ENCODE assay signal across 22 cellular contexts in genomic region chr16:60419859-60420258, GRCh38.
"Had no signal": no experiment of that assay in that cellular context is flagged by ENCODE, and none has a peak within 500 bp of the region (broad histone marks: within the 10 kb centered on the region; RNA-seq: fewer than 3 reads in every experiment).

No MANE protein-coding gene starts in this region.

- H3K4me3 ChIP-seq: left ventricle myocardium inferior, lung, mucosa of descending colon, spleen, tibial artery, upper lobe of left lung, uterus had no signal

- H3K4me3 Mint-ChIP-seq: dendritic cell treated with granulocyte-macrophage colony-stimulating factor and Interleukin-4, amounts not matched to agents 40 ng/mL and 50 ng/mL, for 4 days; effector memory CD8-positive, alpha-beta T cell; naive thymus-derived CD8-positive, alpha-beta T cell; stimulated activated memory B cell treated with anti-CD40 and anti-IgM and Interleukin-4, amounts not matched to agents 10 μg/mL and 1 μg/mL and 100 μg/mL, for 72 hours; stimulated activated naive CD8-positive, alpha-beta T cell treated with anti-CD3 and anti-CD28 coated beads, Interleukin-15, Interleukin-2, amounts not matched to agents 100 ng/mL and 50 ng/mL, for 24 hours had no signal

- H3K4me1 Mint-ChIP-seq: naive thymus-derived CD8-positive, alpha-beta T cell; stimulated activated memory B cell treated with anti-CD40 and anti-IgM and Interleukin-4, amounts not matched to agents 10 μg/mL and 1 μg/mL and 100 μg/mL, for 72 hours had no signal

- H3K9me3 ChIP-seq: left ventricle myocardium inferior, tibial artery, upper lobe of left lung, uterus had no signal

- ATAC-seq: effector memory CD8-positive, alpha-beta T cell; left cardiac atrium; mucosa of descending colon; naive thymus-derived CD8-positive, alpha-beta T cell; sciatic nerve; stimulated activated memory B cell treated with anti-CD40 and anti-IgM and Interleukin-4, amounts not matched to agents 10 μg/mL and 1 μg/mL and 100 μg/mL, for 72 hours had no signal

- H3K4me1 ChIP-seq: left ventricle myocardium inferior, spleen, tibial artery, upper lobe of left lung, uterus had no signal

- H3K27me3 ChIP-seq: spleen, tibial artery, upper lobe of left lung, uterus had no signal

- H3K36me3 ChIP-seq: left ventricle myocardium inferior, spleen, tibial artery, upper lobe of left lung, uterus had no signal

- DNase-seq: effector memory CD8-positive, alpha-beta T cell; foreskin melanocyte; head of caudate nucleus; hippocampal formation; kidney; left cardiac atrium; left ventricle myocardium inferior; mucosa of descending colon; naive thymus-derived CD8-positive, alpha-beta T cell; posterior cingulate gyrus; spleen; stimulated activated CD4-positive, alpha-beta T cell treated with anti-CD3 and anti-CD28 coated beads, Interleukin-15, amount 100 ng/mL, for 24 hours; stimulated activated CD4-positive, alpha-beta T cell treated with anti-CD3 and anti-CD28 coated beads, Interleukin-1b, Interleukin-23, amount 100 ng/mL, for 48 hours; stimulated activated CD4-positive, alpha-beta T cell treated with anti-CD3 and anti-CD28 coated beads, Interleukin-4, amount 100 ng/mL, for 24 hours; tibial artery; upper lobe of left lung; uterus had no signal

- H3K27ac ChIP-seq: left ventricle myocardium inferior, spleen, tibial artery, upper lobe of left lung, uterus had no signal

- H3K27me3 Mint-ChIP-seq: dendritic cell treated with granulocyte-macrophage colony-stimulating factor and Interleukin-4, amounts not matched to agents 40 ng/mL and 50 ng/mL, for 4 days; effector memory CD8-positive, alpha-beta T cell; naive thymus-derived CD8-positive, alpha-beta T cell; stimulated activated memory B cell treated with anti-CD40 and anti-IgM and Interleukin-4, amounts not matched to agents 10 μg/mL and 1 μg/mL and 100 μg/mL, for 72 hours; stimulated activated naive CD8-positive, alpha-beta T cell treated with anti-CD3 and anti-CD28 coated beads, Interleukin-15, Interleukin-2, amounts not matched to agents 100 ng/mL and 50 ng/mL, for 24 hours had no signal

- H3K36me3 Mint-ChIP-seq: stimulated activated memory B cell treated with anti-CD40 and anti-IgM and Interleukin-4, amounts not matched to agents 10 μg/mL and 1 μg/mL and 100 μg/mL, for 72 hours had no signal

- H3K27ac Mint-ChIP-seq: dendritic cell treated with granulocyte-macrophage colony-stimulating factor and Interleukin-4, amounts not matched to agents 40 ng/mL and 50 ng/mL, for 4 days; effector memory CD8-positive, alpha-beta T cell; naive thymus-derived CD8-positive, alpha-beta T cell; stimulated activated memory B cell treated with anti-CD40 and anti-IgM and Interleukin-4, amounts not matched to agents 10 μg/mL and 1 μg/mL and 100 μg/mL, for 72 hours; stimulated activated naive CD8-positive, alpha-beta T cell treated with anti-CD3 and anti-CD28 coated beads, Interleukin-15, Interleukin-2, amounts not matched to agents 100 ng/mL and 50 ng/mL, for 24 hours had no signal
